13 cellular contexts compared by ENCODE assay signal in genomic region chr15:101650145-101650544, GRCh38. TPM values are rescaled to one million over a fixed set of nuclear protein-coding genes. Genes with fewer than 3 reads are reported as not detected.
DNase-seq lines count a peak whose midpoint lies in the region; TF ChIP-seq lines count a peak whose summit lies in the region.
"Had no signal": no experiment of that assay in that cellular context is flagged by ENCODE, and none has a peak within 500 bp of the region (broad histone marks: within the 10 kb centered on the region; RNA-seq: fewer than 3 reads in every experiment).

No MANE protein-coding gene starts in this region.

- H3K9me3 Mint-ChIP-seq in T-helper 1 cell treated with Interleukin-12 subunit alpha and Interleukin-12 subunit beta and Interleukin-4 antibody, amounts not matched to agents 30 μg/mL and 1 μg/mL, for 36 hours, result no peaks in the 10 kb centered on the region

- H4K20me1 ChIP-seq in mammary epithelial cell (ENCODE audit: insufficient read depth, low read length), result no peaks in the 10 kb centered on the region

- H3K27ac ChIP-seq in mammary epithelial cell (ENCODE audit: insufficient read depth, low read depth, low read length) (peak overlapping the region; percentile 3), neutrophil (peak overlapping the region; percentile 98)
- H3K27ac ChIP-seq: SJCRH30 had no signal

- in situ Hi-C loops in mammary epithelial cell (cut with MboI; ENCODE audit: low sequenced_read_pairs in 2 of 2), result loop anchor here in 1 of 2 donors (5.0 kb wide), 1 partner anchor 358 kb away; no protein-coding TSS in a partner anchor

- CTCF ChIA-PET in mammary epithelial cell (lab: Charles Lee; ENCODE audit: low non-redundant PET), result no interaction called here

- peaks cover 14% of the 10 kb centered on the region for H3K36me3 ChIP-seq in mammary epithelial cell (ENCODE audit: insufficient read depth, low read length)
- H3K36me3 ChIP-seq in neutrophil, result peaks cover 36% of the 10 kb centered on the region

- H3K9me3 ChIP-seq in mammary epithelial cell (replicated peaks; ENCODE audit: insufficient read depth, low read length), result no peaks in the 10 kb centered on the region
- H3K9me3 ChIP-seq in neutrophil, result no peaks in the 10 kb centered on the region
- H3K9me3 ChIP-seq: SJCRH30, upper lobe of right lung had no signal

- no TSS peak for BruUV-seq in mammary epithelial cell (replicated peaks; lab: Mats Ljungman, UMichigan)

- intact Hi-C loops in mammary epithelial cell (cut with micrococcal nuclease), result no loop called here

- TF ChIP-seq CTCF in mammary epithelial cell (conservative IDR thresholded peaks at IDR 0.05 in 1 of 2, IDR thresholded peaks at IDR 0.05 in 1 of 2; ENCODE audit: extremely low read depth in 1 of 2, insufficient read depth in 1 of 2, low read depth in 1 of 2, low read length in 2 of 2) (no peak), neutrophil (IDR thresholded peaks at IDR 0.05) (no peak)

- H2AFZ ChIP-seq in mammary epithelial cell (ENCODE audit: low read depth, low read length), result no peak overlapping the region

- H3K4me1 Mint-ChIP-seq in T-helper 1 cell treated with Interleukin-12 subunit alpha and Interleukin-12 subunit beta and Interleukin-4 antibody, amounts not matched to agents 30 μg/mL and 1 μg/mL, for 36 hours (ENCODE audit: low read depth), result peaks cover 38% of the 10 kb centered on the region

- H3K4me3 ChIP-seq in mammary epithelial cell (replicated peaks in 1 of 3; ENCODE audit: insufficient read depth in 1 of 3, low read depth in 2 of 3, low read length in 3 of 3), result peak overlapping the region in 2 of 3 experiments; percentile 88 to 98
- peak overlapping the region in 1 of 2 experiments; percentile 87 for H3K4me3 ChIP-seq in neutrophil (ENCODE audit: low read depth in 1 of 2, low read length in 1 of 2)

- H3K27me3 ChIP-seq in mammary epithelial cell (ENCODE audit: insufficient read depth, low read length), result no peaks in the 10 kb centered on the region
- no peaks in the 10 kb centered on the region for H3K27me3 ChIP-seq in neutrophil
- H3K27me3 ChIP-seq: SJCRH30, upper lobe of right lung had no signal

- H3K4me3 Mint-ChIP-seq in T-helper 1 cell treated with Interleukin-12 subunit alpha and Interleukin-12 subunit beta and Interleukin-4 antibody, amounts not matched to agents 30 μg/mL and 1 μg/mL, for 36 hours, result peak overlapping the region; percentile 48

- no peaks in the 10 kb centered on the region for H3K27me3 Mint-ChIP-seq in T-helper 1 cell treated with Interleukin-12 subunit alpha and Interleukin-12 subunit beta and Interleukin-4 antibody, amounts not matched to agents 30 μg/mL and 1 μg/mL, for 36 hours (ENCODE audit: low read depth)

- peaks cover 61% of the 10 kb centered on the region for H3K79me2 ChIP-seq in mammary epithelial cell (ENCODE audit: insufficient read depth, low read length)

- WGBS in mammary epithelial cell (ENCODE audit: low coverage, missing lambda C conversion rate), result 38% methylated on average over 5 of the region's 5 CpGs

- dilution Hi-C loops in mammary epithelial cell (cut with HindIII; ENCODE audit: low sequenced_read_pairs), result loop anchor here (5.0 kb wide), 1 partner anchor 353 kb away; the partner anchor contains the start of gene SNRPA1

- peak overlapping the region; percentile 96 for H3K9ac ChIP-seq in mammary epithelial cell (ENCODE audit: insufficient read depth, low read length)

- H3K36me3 Mint-ChIP-seq in T-helper 1 cell treated with Interleukin-12 subunit alpha and Interleukin-12 subunit beta and Interleukin-4 antibody, amounts not matched to agents 30 μg/mL and 1 μg/mL, for 36 hours (ENCODE audit: low read depth), result peaks cover 33% of the 10 kb centered on the region

- H3K4me1 ChIP-seq in mammary epithelial cell (ENCODE audit: insufficient read depth, low read length) (peaks cover 17% of the 10 kb centered on the region), neutrophil (ENCODE audit: control insufficient read depth in 1 of 2, insufficient read depth in 1 of 2, low read depth in 1 of 2, low read length in 1 of 2) (peaks cover 35 to 39% of the 10 kb centered on the region in 2 experiments)

- no peak overlapping the region for H3K27ac Mint-ChIP-seq in T-helper 1 cell treated with Interleukin-12 subunit alpha and Interleukin-12 subunit beta and Interleukin-4 antibody, amounts not matched to agents 30 μg/mL and 1 μg/mL, for 36 hours

- H3K4me2 ChIP-seq in mammary epithelial cell (ENCODE audit: insufficient read depth, low read depth, low read length), result peak overlapping the region; percentile 86

- no peak for DNase-seq in T-helper 1 cell
- DNase-seq in NAMALWA (ENCODE audit: low spot score), result peak; percentile 29
- DNase-seq in mammary epithelial cell, result no peak
- no peak for DNase-seq in stimulated activated CD4-positive, alpha-beta T cell treated with anti-CD3 and anti-CD28 coated beads, Interleukin-2, amount 100 ng/mL, for 48 hours
- DNase-seq in NCI-H146 treated with DMSO at 0.1 percent for 48 hours (lab: John Stamatoyannopoulos, UW; ENCODE audit: unreplicated experiment), result no peak
- no peak for DNase-seq in amygdala (lab: John Stamatoyannopoulos, UW)
- DNase-seq: foreskin fibroblast, left ventricle myocardium superior, NCI-H446, SJCRH30, upper lobe of right lung had no signal

RNA-seq across cellular contexts. Expression of gene TM2D3, which starts 2.0 kb away (rescaled TPM):
- 10 to 100 TPM; 27.7 to 36.0 TPM for total RNA-seq in mammary epithelial cell
- polyA plus RNA-seq in mammary epithelial cell, result 36.2 TPM
- polyA minus RNA-seq in mammary epithelial cell, result 53.7 TPM
